Comparison of ENCODE assay signal across 18 cellular contexts in the genomic region with DNA sequence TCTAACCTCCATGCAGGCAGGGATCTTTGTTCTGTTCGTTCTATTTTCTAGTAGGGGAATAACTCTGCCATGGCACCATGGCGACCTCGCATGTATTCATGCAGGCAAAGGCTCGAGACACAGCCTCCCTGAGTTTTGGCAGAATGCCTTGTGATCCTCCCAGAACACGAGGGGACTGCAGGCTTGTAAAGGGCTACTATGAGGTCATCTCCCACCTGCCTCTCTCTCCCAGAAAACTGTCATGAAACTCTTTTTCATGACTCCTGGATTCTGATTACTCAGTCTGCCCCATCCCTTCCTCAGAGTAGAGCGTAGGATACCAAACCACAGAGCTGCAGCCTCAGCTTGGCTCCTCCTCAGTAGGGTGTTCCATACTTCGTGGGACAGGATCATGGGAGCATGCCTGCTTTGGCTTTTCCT.
A peak's percentile ranks its signal among the peaks of the same experiment; 100 is the strongest.
DNase-seq lines count a peak whose midpoint lies in the region; ATAC-seq and TF ChIP-seq lines count a peak whose summit lies in the region.
"Had no signal": no experiment of that assay in that cellular context is flagged by ENCODE, and none has a peak within 500 bp of the region (broad histone marks: within the 10 kb centered on the region; RNA-seq: fewer than 3 reads in every experiment).

No MANE protein-coding gene starts in this region.

- intact Hi-C loops in IMR-90 (cut with micrococcal nuclease) = loop anchor here (5.0 to 10.0 kb wide), 2 partner anchors 123 to 166 kb away; no protein-coding TSS in a partner anchor
- intact Hi-C loops in activated T-helper 1 cell treated with anti-CD3 and anti-CD28 coated beads, Interleukin-12 subunit alpha, Interleukin-12 subunit beta, Interleukin-2, Interleukin-4 antibody, amounts not matched to agents 30 ng/mL and 10 ng/mL and 1 ng/mL, durations not matched to agents 14 hours and 24 hours and 36 hours (cut with micrococcal nuclease) = no loop called here

- no peaks in the 10 kb centered on the region for H3K9me3 Mint-ChIP-seq in activated T-helper 1 cell treated with anti-CD3 and anti-CD28 coated beads, Interleukin-12 subunit alpha, Interleukin-12 subunit beta, Interleukin-2, Interleukin-4 antibody, amounts not matched to agents 30 ng/mL and 10 ng/mL and 1 ng/mL, durations not matched to agents 14 hours and 24 hours and 36 hours
- H3K9me3 Mint-ChIP-seq: activated naive CD4-positive, alpha-beta T cell treated with anti-CD3 and anti-CD28 coated beads, Interleukin-2, amount 50 U/mL, for 72 hours had no signal

- H3K14ac ChIP-seq in IMR-90 (replicated peaks; ENCODE audit: low read depth, low read length) = no peak overlapping the region
- no peak overlapping the region for H3K14ac ChIP-seq in mesenchymal stem cell (ENCODE audit: low read length in 2 of 2)

- no peak overlapping the region for H2BK12ac ChIP-seq in mesenchymal stem cell (ENCODE audit: low read length in 2 of 2)

- TF ChIP-seq RAD21 in IMR-90 (IDR thresholded peaks at IDR 0.05; ENCODE audit: low read length) = no peak

- H3K79me1 ChIP-seq in IMR-90 (ENCODE audit: low read depth in 1 of 2, low read length in 2 of 2) = no peaks in the 10 kb centered on the region
- H3K79me1 ChIP-seq in mesenchymal stem cell (replicated peaks; ENCODE audit: low read length, poor library complexity, severe bottlenecking) = no peaks in the 10 kb centered on the region

- 0 out of 2 replicates have a peak, but pooled peaks cover 3% of the 10 kb centered on the region for H3K9me1 ChIP-seq in IMR-90 (ENCODE audit: insufficient read depth, low read length)

- H2AK5ac ChIP-seq in IMR-90 (ENCODE audit: low read depth, low read length) (0 out of 2 replicates have a peak overlapping the region, but pooled peaks have one; percentile 51), mesenchymal stem cell (ENCODE audit: low read length, severe bottlenecking) (no peak overlapping the region)

- H3K4me3 Mint-ChIP-seq in activated T-helper 1 cell treated with anti-CD3 and anti-CD28 coated beads, Interleukin-12 subunit alpha, Interleukin-12 subunit beta, Interleukin-2, Interleukin-4 antibody, amounts not matched to agents 30 ng/mL and 10 ng/mL and 1 ng/mL, durations not matched to agents 14 hours and 24 hours and 36 hours = no peak overlapping the region

- no peaks in the 10 kb centered on the region for H3K4me1 Mint-ChIP-seq in activated T-helper 1 cell treated with anti-CD3 and anti-CD28 coated beads, Interleukin-12 subunit alpha, Interleukin-12 subunit beta, Interleukin-2, Interleukin-4 antibody, amounts not matched to agents 30 ng/mL and 10 ng/mL and 1 ng/mL, durations not matched to agents 14 hours and 24 hours and 36 hours (ENCODE audit: low read depth)

- H4K91ac ChIP-seq in IMR-90 (ENCODE audit: insufficient read depth, low read depth, low read length) = peak overlapping the region; percentile 25; the same call in 1 of the 2 replicates
- H4K91ac ChIP-seq in mesenchymal stem cell (ENCODE audit: low read length) = no peak overlapping the region

- H2AFZ ChIP-seq in IMR-90 (replicated peaks; ENCODE audit: low read length, poor library complexity) (no peak overlapping the region), mesenchymal stem cell (ENCODE audit: low read depth, low read length) (no peak overlapping the region)

- H3K27me3 ChIP-seq in IMR-90 (ENCODE audit: control insufficient read depth, insufficient read depth, low read length) (no peaks in the 10 kb centered on the region), mesenchymal stem cell (ENCODE audit: control insufficient read depth in 1 of 2, insufficient read depth in 1 of 2, low read length in 2 of 2) (no peaks in the 10 kb centered on the region)
- H3K27me3 ChIP-seq: ascending aorta had no signal

- no peak overlapping the region for H4K5ac ChIP-seq in IMR-90 (ENCODE audit: low read depth, low read length)

- H3K4me1 ChIP-seq in IMR-90 (ENCODE audit: control insufficient read depth, insufficient read depth, low read length) (no peaks in the 10 kb centered on the region), mesenchymal stem cell (ENCODE audit: control insufficient read depth, insufficient read depth, low read depth, low read length) (peaks cover 2% of the 10 kb centered on the region)
- H3K4me1 ChIP-seq: ascending aorta had no signal

- no peak overlapping the region for H3K9ac ChIP-seq in IMR-90 (ENCODE audit: low read depth, low read length)
- H3K9ac ChIP-seq in mesenchymal stem cell (ENCODE audit: low read length) = no peak overlapping the region

- H4K20me1 ChIP-seq in IMR-90 (ENCODE audit: insufficient read depth, low read length) = no peaks in the 10 kb centered on the region

- POLR2A ChIA-PET in IMR-90 (lab: Charles Lee; ENCODE audit: unreplicated experiment) = no interaction called here

- H3K4me2 ChIP-seq in IMR-90 (ENCODE audit: low read depth, low read length) (no peak overlapping the region), mesenchymal stem cell (ENCODE audit: low read length, poor library complexity, severe bottlenecking) (no peak overlapping the region)
- H3K4me2 ChIP-seq: smooth muscle cell had no signal

- ATAC-seq in IMR-90 (ENCODE audit: low read depth) = no peak; the same call in 1 of the 2 replicates
- ATAC-seq: activated naive CD4-positive, alpha-beta T cell treated with anti-CD3 and anti-CD28 coated beads, Interleukin-2, amount 50 U/mL, for 72 hours had no signal

- H3K23ac ChIP-seq in IMR-90 (ENCODE audit: low read depth, low read length) (no peak overlapping the region; the same call in 1 of the 2 replicates), mesenchymal stem cell (ENCODE audit: low read length in 2 of 2) (peak overlapping the region in 1 of 2 experiments; percentile 73)

- no peak overlapping the region for H2BK20ac ChIP-seq in IMR-90 (ENCODE audit: low read depth, low read length)

- H2BK120ac ChIP-seq in IMR-90 (ENCODE audit: low read depth, low read length) (no peak overlapping the region), mesenchymal stem cell (ENCODE audit: low read depth, low read length) (no peak overlapping the region)

- dilution Hi-C loops in IMR-90 (cut with HindIII; ENCODE audit: low sequenced_read_pairs, unreplicated experiment) = no loop called here

- no peak overlapping the region for H2AK9ac ChIP-seq in IMR-90 (replicated peaks; ENCODE audit: low read depth, low read length, poor library complexity)

- H4K8ac ChIP-seq in IMR-90 (ENCODE audit: low read depth in 2 of 2, low read length in 2 of 2) (no peak overlapping the region), mesenchymal stem cell (ENCODE audit: low read length) (no peak overlapping the region)

- peak; percentile 24 for DNase-seq in ELR (ENCODE audit: low read depth)
- peak; percentile 36 for DNase-seq in IMR-90
- peak; percentile 32 for DNase-seq in astrocyte of the hippocampus (ENCODE audit: low read depth, low spot score)
- DNase-seq in mesenchymal stem cell = peak; percentile 38
- no peak for DNase-seq in activated T-helper 1 cell treated with anti-CD3 and anti-CD28 coated beads, Interleukin-12 subunit alpha, Interleukin-12 subunit beta, Interleukin-2, Interleukin-4 antibody, amounts not matched to agents 30 ng/mL and 10 ng/mL and 1 ng/mL, durations not matched to agents 14 hours and 24 hours and 36 hours (ENCODE audit: low spot score)
- no peak for DNase-seq in NCI-H146 (lab: John Stamatoyannopoulos, UW)
- no peak for DNase-seq in activated naive CD4-positive, alpha-beta T cell treated with anti-CD3 and anti-CD28 coated beads, Interleukin-2, amount 50 U/mL, for 16 hours
- DNase-seq: activated CD4-positive, CD25-positive, alpha-beta regulatory T cell treated with anti-CD3 and anti-CD28 coated beads, Interleukin-2, amount 50 U/mL, for 72 hours; H7; NCI-H1417; NCI-H524; occipital lobe; stimulated activated CD4-positive, alpha-beta T cell treated with anti-CD3 and anti-CD28 coated beads, Interleukin-4, amount 100 ng/mL, for 1 hour; stimulated activated naive CD4-positive, alpha-beta T cell treated with Interleukin-2 at 50 U/mL for 16 hours had no signal

- no peak overlapping the region for H3K4me3 ChIP-seq in IMR-90 (ENCODE audit: insufficient read depth, low read depth, low read length)
- no peak overlapping the region for H3K4me3 ChIP-seq in mesenchymal stem cell (ENCODE audit: insufficient read depth in 1 of 2, low read depth in 1 of 2, low read length in 2 of 2)
- H3K4me3 ChIP-seq: ascending aorta, lung, smooth muscle cell had no signal

- H3K4ac ChIP-seq in IMR-90 (ENCODE audit: low read depth, low read length) = no peak overlapping the region
- H3K4ac ChIP-seq in mesenchymal stem cell (ENCODE audit: low read depth in 1 of 2, low read length in 2 of 2) = no peak overlapping the region

- H3K36me3 Mint-ChIP-seq in activated T-helper 1 cell treated with anti-CD3 and anti-CD28 coated beads, Interleukin-12 subunit alpha, Interleukin-12 subunit beta, Interleukin-2, Interleukin-4 antibody, amounts not matched to agents 30 ng/mL and 10 ng/mL and 1 ng/mL, durations not matched to agents 14 hours and 24 hours and 36 hours (ENCODE audit: low read depth) = no peaks in the 10 kb centered on the region
- H3K36me3 Mint-ChIP-seq: activated naive CD4-positive, alpha-beta T cell treated with anti-CD3 and anti-CD28 coated beads, Interleukin-2, amount 50 U/mL, for 72 hours had no signal

- in situ Hi-C loops in IMR-90 (cut with MboI; ENCODE audit: low sequenced_read_pairs) = no loop called here

- no TSS peak for BruUV-seq in IMR-90 (replicated peaks; lab: Mats Ljungman, UMichigan)

- WGBS in IMR-90 (ENCODE audit: extremely low coverage in 2 of 2, insufficient read length in 1 of 2), 2 experiments = 37% methylated on average over 3 of the region's 7 CpGs; no CpG with 5 or more reads in 1 of the 2 experiments
- 79% methylated on average over 7 of the region's 7 CpGs for WGBS in mesenchymal stem cell

- no peak for TF ChIP-seq POLR2A in IMR-90 (IDR thresholded peaks at IDR 0.05; ENCODE audit: low read depth, low read length)

- H3K56ac ChIP-seq in IMR-90 (ENCODE audit: extremely low read depth, insufficient read depth, low read length) = no peak overlapping the region

- no peak overlapping the region for H3K18ac ChIP-seq in IMR-90 (ENCODE audit: low read depth, low read length)
- peak overlapping the region in 1 of 2 experiments; percentile 18 for H3K18ac ChIP-seq in mesenchymal stem cell (ENCODE audit: low read depth in 1 of 2, low read length in 2 of 2)

- no peak overlapping the region for H2BK5ac ChIP-seq in IMR-90 (ENCODE audit: low read depth, low read length, poor library complexity, severe bottlenecking)
- no peak overlapping the region for H2BK5ac ChIP-seq in mesenchymal stem cell (ENCODE audit: low read depth, low read length, poor library complexity, severe bottlenecking)

- peaks cover 3% of the 10 kb centered on the region for H3K27me3 Mint-ChIP-seq in activated T-helper 1 cell treated with anti-CD3 and anti-CD28 coated beads, Interleukin-12 subunit alpha, Interleukin-12 subunit beta, Interleukin-2, Interleukin-4 antibody, amounts not matched to agents 30 ng/mL and 10 ng/mL and 1 ng/mL, durations not matched to agents 14 hours and 24 hours and 36 hours (ENCODE audit: insufficient read depth)

- TF ChIP-seq CTCF in IMR-90 (conservative IDR thresholded peaks at IDR 0.05; ENCODE audit: low read depth, low read length) = no peak

- CTCF ChIA-PET in IMR-90 (lab: Yijun Ruan, JAX) = no interaction called here

- H3K9me3 ChIP-seq in IMR-90 (ENCODE audit: control insufficient read depth, insufficient read depth, low read length) = no peaks in the 10 kb centered on the region
- H3K9me3 ChIP-seq in mesenchymal stem cell (ENCODE audit: control insufficient read depth, low read length) = no peaks in the 10 kb centered on the region
- H3K9me3 ChIP-seq: ascending aorta had no signal

- H3K36me3 ChIP-seq in IMR-90 (ENCODE audit: control insufficient read depth, insufficient read depth, low read length) (no peaks in the 10 kb centered on the region), mesenchymal stem cell (ENCODE audit: control insufficient read depth in 1 of 2, insufficient read depth in 2 of 2, low read depth in 1 of 2, low read length in 2 of 2) (peaks cover 0 to 2% of the 10 kb centered on the region in 2 experiments)
- H3K36me3 ChIP-seq: ascending aorta had no signal

- H2BK15ac ChIP-seq in IMR-90 (ENCODE audit: low read depth, low read length) = no peak overlapping the region
- no peak overlapping the region for H2BK15ac ChIP-seq in mesenchymal stem cell (ENCODE audit: low read depth, poor library complexity, severe bottlenecking)

- H3K27ac ChIP-seq in IMR-90 (ENCODE audit: insufficient read depth, low read length) (no peak overlapping the region), mesenchymal stem cell (ENCODE audit: low read length, poor library complexity, severe bottlenecking) (no peak overlapping the region)
- H3K27ac ChIP-seq: ascending aorta had no signal

- no peak overlapping the region for H3K27ac Mint-ChIP-seq in activated T-helper 1 cell treated with anti-CD3 and anti-CD28 coated beads, Interleukin-12 subunit alpha, Interleukin-12 subunit beta, Interleukin-2, Interleukin-4 antibody, amounts not matched to agents 30 ng/mL and 10 ng/mL and 1 ng/mL, durations not matched to agents 14 hours and 24 hours and 36 hours
- H3K27ac Mint-ChIP-seq: activated naive CD4-positive, alpha-beta T cell treated with anti-CD3 and anti-CD28 coated beads, Interleukin-2, amount 50 U/mL, for 72 hours had no signal

Comparison
In these comparisons a context has a peak if more than half of its experiments do, and no peak if none do; other contexts are left out.
1. DNase-seq: peak in ELR (single experiment), IMR-90 (single experiment), astrocyte of the hippocampus (single experiment) and mesenchymal stem cell (single experiment); none in activated T-helper 1 cell treated with anti-CD3 and anti-CD28 coated beads, Interleukin-12 subunit alpha, Interleukin-12 subunit beta, Interleukin-2, Interleukin-4 antibody, amounts not matched to agents 30 ng/mL and 10 ng/mL and 1 ng/mL, durations not matched to agents 14 hours and 24 hours and 36 hours (single experiment), NCI-H146 (single experiment) and activated naive CD4-positive, alpha-beta T cell treated with anti-CD3 and anti-CD28 coated beads, Interleukin-2, amount 50 U/mL, for 16 hours (single experiment).